15 cellular contexts compared by ENCODE assay signal in the genomic region with DNA sequence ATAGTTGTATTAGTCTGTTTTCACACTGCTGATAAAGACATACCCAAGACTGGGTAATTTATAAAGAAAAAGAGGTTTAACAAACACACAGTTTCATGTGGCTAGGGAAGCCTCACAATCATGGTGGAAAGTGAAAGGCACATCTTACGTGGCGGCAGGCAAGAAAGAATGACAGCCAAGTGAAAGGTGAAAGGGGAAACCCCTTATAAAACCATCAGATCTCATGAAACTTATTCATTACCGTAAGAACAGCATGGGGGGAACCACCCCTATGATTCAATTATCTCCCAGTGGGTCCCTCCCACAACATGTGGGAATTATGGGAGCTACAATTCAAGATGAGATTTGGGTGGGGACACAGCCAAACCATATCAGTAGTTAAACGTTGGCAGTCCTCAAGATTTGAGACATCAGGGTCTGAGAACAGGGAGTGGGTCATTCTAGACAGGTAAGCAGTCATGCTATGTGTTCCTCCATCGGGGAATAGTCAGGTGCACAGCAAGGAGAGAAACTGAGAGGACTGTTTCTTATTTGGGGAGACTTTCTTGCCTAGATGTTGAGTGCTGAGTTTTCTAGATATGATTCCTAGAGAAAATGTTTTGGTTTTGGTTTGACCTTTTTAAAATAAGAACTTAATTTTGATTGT. TPM values are rescaled to one million over a fixed set of nuclear protein-coding genes. Genes with fewer than 3 reads are reported as not detected.
A peak's percentile ranks its signal among the peaks of the same experiment; 100 is the strongest.
DNase-seq lines count a peak whose midpoint lies in the region; ATAC-seq and TF ChIP-seq lines count a peak whose summit lies in the region.
"Had no signal": no experiment of that assay in that cellular context is flagged by ENCODE, and none has a peak within 500 bp of the region (broad histone marks: within the 10 kb centered on the region; RNA-seq: fewer than 3 reads in every experiment).

No MANE protein-coding gene starts in this region.

- no peak for TF ChIP-seq CTCF in tibial nerve (IDR thresholded peaks at IDR 0.05)

- H3K4me3 ChIP-seq in tibial nerve, result no peak overlapping the region
- H3K4me3 ChIP-seq: PC-9 had no signal

- 69 to 80% methylated on average over 5 of the region's 5 CpGs for WGBS in tibial nerve, 2 donors

- no peak overlapping the region for H3K27ac Mint-ChIP-seq in activated naive CD8-positive, alpha-beta T cell treated with anti-CD3 and anti-CD28 coated beads for 36 hours
- H3K27ac Mint-ChIP-seq: CD4-positive, CD25-positive, alpha-beta regulatory T cell; nephron; type B pancreatic cell had no signal

- no peaks in the 10 kb centered on the region for H3K36me3 Mint-ChIP-seq in activated naive CD8-positive, alpha-beta T cell treated with anti-CD3 and anti-CD28 coated beads for 36 hours
- H3K36me3 Mint-ChIP-seq: CD4-positive, CD25-positive, alpha-beta regulatory T cell; type B pancreatic cell had no signal

- H3K9me3 ChIP-seq in tibial nerve, result peaks cover 0 to 7% (median 0%) of the 10 kb centered on the region in 4 donors

- no peaks in the 10 kb centered on the region for H3K27me3 ChIP-seq in tibial nerve

- no peak for TF ChIP-seq EP300 in tibial nerve (IDR thresholded peaks at IDR 0.05)

- TF ChIP-seq POLR2A in tibial nerve (IDR thresholded peaks at IDR 0.05), result no peak

- DNase-seq in activated naive CD8-positive, alpha-beta T cell treated with anti-CD3 and anti-CD28 coated beads for 36 hours, result peak; percentile 15
- DNase-seq in tibial nerve (ENCODE audit: low spot score in 2 of 2) (no peak), DMS114 treated with DMSO at 0.1 percent for 48 hours (lab: John Stamatoyannopoulos, UW; ENCODE audit: unreplicated experiment) (no peak), NCI-H526 (lab: John Stamatoyannopoulos, UW) (no peak)
- DNase-seq: activated CD4-positive, alpha-beta T cell treated with anti-CD3 and anti-CD28 coated beads for 4 hours; CD4-positive, CD25-positive, alpha-beta regulatory T cell; left ventricle myocardium superior; NCI-H226; PC-9; SW 1271 had no signal

- H3K9me3 Mint-ChIP-seq in activated naive CD8-positive, alpha-beta T cell treated with anti-CD3 and anti-CD28 coated beads for 36 hours, result peaks cover 15% of the 10 kb centered on the region

- peaks cover 5% of the 10 kb centered on the region for H3K4me1 Mint-ChIP-seq in activated naive CD8-positive, alpha-beta T cell treated with anti-CD3 and anti-CD28 coated beads for 36 hours
- H3K4me1 Mint-ChIP-seq: nephron had no signal

- no peaks in the 10 kb centered on the region for H3K36me3 ChIP-seq in tibial nerve

- ATAC-seq in GM18519 (IDR thresholded peaks at IDR 0.05; ENCODE audit: low FRiP score, unreplicated experiment), result peak; percentile 44
- peak; percentile 91 for ATAC-seq in GM19395 (IDR thresholded peaks at IDR 0.05; ENCODE audit: unreplicated experiment)
- peak; percentile 88 for ATAC-seq in HG02870 (IDR thresholded peaks at IDR 0.05; ENCODE audit: unreplicated experiment)
- ATAC-seq: left ventricle myocardium superior had no signal

- peaks cover 24% of the 10 kb centered on the region for H3K27me3 Mint-ChIP-seq in activated naive CD8-positive, alpha-beta T cell treated with anti-CD3 and anti-CD28 coated beads for 36 hours

- no peaks in the 10 kb centered on the region for H3K4me1 ChIP-seq in tibial nerve

- no peak overlapping the region for H3K4me3 Mint-ChIP-seq in activated naive CD8-positive, alpha-beta T cell treated with anti-CD3 and anti-CD28 coated beads for 36 hours
- H3K4me3 Mint-ChIP-seq: CD4-positive, CD25-positive, alpha-beta regulatory T cell; nephron; type B pancreatic cell had no signal

- no peak overlapping the region for H3K27ac ChIP-seq in tibial nerve
- H3K27ac ChIP-seq: PC-9 had no signal

RNA-seq across cellular contexts. Expression of gene ENTREP1, which starts 45.8 kb away (rescaled TPM):
- total RNA-seq in activated naive CD8-positive, alpha-beta T cell treated with anti-CD3 and anti-CD28 coated beads for 36 hours, result not detected
- total RNA-seq in tibial nerve, result 1 to 10 TPM; 2.3 to 6.3 (median 3.7) TPM
- total RNA-seq: CD4-positive, CD25-positive, alpha-beta regulatory T cell had no signal
